In genomic region chr13:98320561-98321105, GRCh38 we compare ENCODE assay signal across 24 cellular contexts.
"Had no signal": no experiment of that assay in that cellular context is flagged by ENCODE, and none has a peak within 500 bp of the region (broad histone marks: within the 10 kb centered on the region; RNA-seq: fewer than 3 reads in every experiment).

No MANE protein-coding gene starts in this region.

- H3K4me1 ChIP-seq: foreskin keratinocyte, gastroesophageal sphincter, psoas muscle had no signal

- H3K4me3 Mint-ChIP-seq: natural killer cell; stimulated activated naive CD8-positive, alpha-beta T cell treated with anti-CD3 and anti-CD28 coated beads, Interleukin-15, amount 100 ng/mL, for 72 hours had no signal

- ATAC-seq: foreskin keratinocyte; gastroesophageal sphincter; heart left ventricle; left cardiac atrium; left lung; natural killer cell; psoas muscle; right lobe of liver; stimulated activated naive CD8-positive, alpha-beta T cell treated with anti-CD3 and anti-CD28 coated beads, Interleukin-15, amount 100 ng/mL, for 72 hours had no signal

- H3K9me3 ChIP-seq: esophagus muscularis mucosa, gastroesophageal sphincter, heart left ventricle, left lung, ovary, psoas muscle, right lobe of liver, suprapubic skin, transverse colon had no signal

- DNase-seq: dorsolateral prefrontal cortex; effector CD4-positive, alpha-beta T cell; foreskin keratinocyte; heart left ventricle; left cardiac atrium; left lung; natural killer cell; occipital lobe; ovary; posterior cingulate gyrus; psoas muscle; right lobe of liver; small intestine; stimulated activated CD4-positive, alpha-beta T cell treated with anti-CD3 and anti-CD28 coated beads, Interleukin-12 subunit alpha, Interleukin-12 subunit beta, amount 100 ng/mL, for 4 hours; stimulated activated CD4-positive, alpha-beta T cell treated with anti-CD3 and anti-CD28 coated beads, Interleukin-1b, Interleukin-23, amount 100 ng/mL, for 48 hours; stimulated activated CD4-positive, alpha-beta T cell treated with anti-CD3 and anti-CD28 coated beads, Interleukin-4, amount 100 ng/mL, for 1 hour; stimulated activated CD8-positive, alpha-beta memory T cell treated with anti-CD3 and anti-CD28 coated beads, Interleukin-4, amount 100 ng/mL, for 48 hours; stimulated activated naive CD4-positive, alpha-beta T cell; stimulated activated naive CD8-positive, alpha-beta T cell treated with anti-CD3 and anti-CD28 coated beads, Interleukin-15, amount 100 ng/mL, for 72 hours; transverse colon had no signal

- H3K4me3 ChIP-seq: dorsolateral prefrontal cortex, esophagus muscularis mucosa, gastroesophageal sphincter, heart left ventricle, hepatocyte, left lung, ovary, psoas muscle, right lobe of liver, suprapubic skin, transverse colon had no signal

- H3K36me3 Mint-ChIP-seq: natural killer cell had no signal

- H3K4me1 Mint-ChIP-seq: natural killer cell; stimulated activated naive CD8-positive, alpha-beta T cell treated with anti-CD3 and anti-CD28 coated beads, Interleukin-15, amount 100 ng/mL, for 72 hours had no signal

- H3K27me3 ChIP-seq: esophagus muscularis mucosa, foreskin keratinocyte, gastroesophageal sphincter, heart left ventricle, hepatocyte, left lung, ovary, right lobe of liver, suprapubic skin, transverse colon had no signal

- H3K27ac ChIP-seq: dorsolateral prefrontal cortex, esophagus muscularis mucosa, foreskin keratinocyte, gastroesophageal sphincter, heart left ventricle, hepatocyte, left lung, ovary, psoas muscle, right lobe of liver, suprapubic skin, transverse colon had no signal

- H3K27ac Mint-ChIP-seq: natural killer cell had no signal

- H3K36me3 ChIP-seq: esophagus muscularis mucosa, gastroesophageal sphincter, heart left ventricle, left lung, ovary, suprapubic skin, transverse colon had no signal

- H3K9me3 Mint-ChIP-seq: natural killer cell; stimulated activated naive CD8-positive, alpha-beta T cell treated with anti-CD3 and anti-CD28 coated beads, Interleukin-15, amount 100 ng/mL, for 72 hours had no signal
